Comparison of ENCODE assay signal across 19 cellular contexts in genomic region chr1:23330846-23331245, GRCh38.
"Had no signal": no experiment of that assay in that cellular context is flagged by ENCODE, and none has a peak within 500 bp of the region (broad histone marks: within the 10 kb centered on the region; RNA-seq: fewer than 3 reads in every experiment).

No MANE protein-coding gene starts in this region.

- H3K27me3 Mint-ChIP-seq: activated T-helper 17 cell treated with anti-CD3 and anti-CD28 coated beads, Interleukin-2, amount 50 U/mL, for 72 hours had no signal

- H3K27ac ChIP-seq: body of pancreas, colonic mucosa, esophagus muscularis mucosa, lower lobe of right lung, ovary, SJSA1, spleen, stomach, thoracic aorta, upper lobe of right lung had no signal

- H3K27me3 ChIP-seq: body of pancreas, colonic mucosa, esophagus muscularis mucosa, ovary, SJSA1, spleen, stomach, upper lobe of right lung had no signal

- H3K4me3 Mint-ChIP-seq: activated naive CD4-positive, alpha-beta T cell treated with anti-CD3 and anti-CD28 coated beads for 36 hours; activated T-helper 17 cell treated with anti-CD3 and anti-CD28 coated beads, Interleukin-2, amount 50 U/mL, for 72 hours; neural crest cell had no signal

- H3K9me3 Mint-ChIP-seq: activated naive CD4-positive, alpha-beta T cell treated with anti-CD3 and anti-CD28 coated beads for 36 hours; activated T-helper 17 cell treated with anti-CD3 and anti-CD28 coated beads, Interleukin-2, amount 50 U/mL, for 72 hours; neural crest cell had no signal

- H3K4me3 ChIP-seq: body of pancreas, colonic mucosa, esophagus muscularis mucosa, lower lobe of right lung, ovary, SJSA1, spleen, stomach, thoracic aorta, upper lobe of right lung had no signal

- H3K4me1 ChIP-seq: body of pancreas, colonic mucosa, lower lobe of right lung, SJSA1, upper lobe of right lung had no signal

- H3K36me3 ChIP-seq: ovary had no signal

- DNase-seq: activated CD4-positive, alpha-beta T cell treated with anti-CD3 and anti-CD28 coated beads, Interleukin-2, amount 50 U/mL, for 4 hours; activated CD8-positive, alpha-beta memory T cell treated with anti-CD3 and anti-CD28 coated beads, Interleukin-2, amount 50 U/mL, for 4 hours; activated naive CD4-positive, alpha-beta T cell treated with anti-CD3 and anti-CD28 coated beads for 36 hours; amniotic stem cell; body of pancreas; caudate nucleus; colonic mucosa; glutamatergic neuron; lower lobe of right lung; ovary; spleen; stomach; T-helper 9 cell; upper lobe of right lung had no signal

- H3K27ac Mint-ChIP-seq: activated naive CD4-positive, alpha-beta T cell treated with anti-CD3 and anti-CD28 coated beads for 36 hours had no signal

- H3K9me3 ChIP-seq: body of pancreas, colonic mucosa, esophagus muscularis mucosa, lower lobe of right lung, ovary, SJSA1, spleen, stomach, thoracic aorta, upper lobe of right lung had no signal
